In genomic region chr2:157758586-157758985, GRCh38 we compare ENCODE assay signal across 1 cellular context.
TF ChIP-seq lines count a peak whose summit lies in the region.

No MANE protein-coding gene starts in this region.

TF ChIP-seq in GM23338, 12 proteins besides CTCF, POLR2A, EP300 and RAD21 (continued from another document):
- TF ChIP-seq, protein P1, sequence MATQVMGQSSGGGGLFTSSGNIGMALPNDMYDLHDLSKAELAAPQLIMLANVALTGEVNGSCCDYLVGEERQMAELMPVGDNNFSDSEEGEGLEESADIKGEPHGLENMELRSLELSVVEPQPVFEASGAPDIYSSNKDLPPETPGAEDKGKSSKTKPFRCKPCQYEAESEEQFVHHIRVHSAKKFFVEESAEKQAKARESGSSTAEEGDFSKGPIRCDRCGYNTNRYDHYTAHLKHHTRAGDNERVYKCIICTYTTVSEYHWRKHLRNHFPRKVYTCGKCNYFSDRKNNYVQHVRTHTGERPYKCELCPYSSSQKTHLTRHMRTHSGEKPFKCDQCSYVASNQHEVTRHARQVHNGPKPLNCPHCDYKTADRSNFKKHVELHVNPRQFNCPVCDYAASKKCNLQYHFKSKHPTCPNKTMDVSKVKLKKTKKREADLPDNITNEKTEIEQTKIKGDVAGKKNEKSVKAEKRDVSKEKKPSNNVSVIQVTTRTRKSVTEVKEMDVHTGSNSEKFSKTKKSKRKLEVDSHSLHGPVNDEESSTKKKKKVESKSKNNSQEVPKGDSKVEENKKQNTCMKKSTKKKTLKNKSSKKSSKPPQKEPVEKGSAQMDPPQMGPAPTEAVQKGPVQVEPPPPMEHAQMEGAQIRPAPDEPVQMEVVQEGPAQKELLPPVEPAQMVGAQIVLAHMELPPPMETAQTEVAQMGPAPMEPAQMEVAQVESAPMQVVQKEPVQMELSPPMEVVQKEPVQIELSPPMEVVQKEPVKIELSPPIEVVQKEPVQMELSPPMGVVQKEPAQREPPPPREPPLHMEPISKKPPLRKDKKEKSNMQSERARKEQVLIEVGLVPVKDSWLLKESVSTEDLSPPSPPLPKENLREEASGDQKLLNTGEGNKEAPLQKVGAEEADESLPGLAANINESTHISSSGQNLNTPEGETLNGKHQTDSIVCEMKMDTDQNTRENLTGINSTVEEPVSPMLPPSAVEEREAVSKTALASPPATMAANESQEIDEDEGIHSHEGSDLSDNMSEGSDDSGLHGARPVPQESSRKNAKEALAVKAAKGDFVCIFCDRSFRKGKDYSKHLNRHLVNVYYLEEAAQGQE (IDR thresholded peaks at IDR 0.05; ENCODE audit: unreplicated experiment): no peak
- TF ChIP-seq ZNF114 (CRISPR knock-in tag; IDR thresholded peaks at IDR 0.05) (no peak), CREB1 (CRISPR knock-in tag; IDR thresholded peaks at IDR 0.05; ENCODE audit: low read depth) (no peak), EZH2 (IDR thresholded peaks at IDR 0.05; ENCODE audit: low read depth, unreplicated experiment) (no peak), NANOG (IDR thresholded peaks at IDR 0.05; ENCODE audit: borderline replicate concordance) (no peak)
